23 cellular contexts compared by ENCODE assay signal in the genomic region with DNA sequence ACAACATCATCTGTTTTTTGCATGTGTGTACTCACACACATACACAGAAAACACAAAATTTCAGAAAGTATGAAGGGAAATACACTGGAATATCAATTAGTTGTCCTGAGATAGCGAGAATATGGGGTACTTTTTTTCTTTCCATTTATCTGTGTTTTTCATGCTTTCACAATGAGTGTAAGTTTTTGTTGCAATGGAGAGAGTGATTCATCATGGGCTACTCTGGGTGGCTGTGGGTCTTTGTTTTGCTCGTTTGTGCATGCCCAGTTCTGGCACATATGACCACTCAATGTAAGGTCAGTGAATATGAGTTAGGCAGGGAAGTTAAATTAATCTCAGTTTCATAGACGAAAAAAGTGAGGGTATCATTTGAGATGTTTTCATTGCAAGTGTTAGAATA. TPM values are rescaled to one million over a fixed set of nuclear protein-coding genes. Genes with fewer than 3 reads are reported as not detected.
A peak's percentile ranks its signal among the peaks of the same experiment; 100 is the strongest.
DNase-seq lines count a peak whose midpoint lies in the region; ATAC-seq, FAIRE-seq and TF ChIP-seq lines count a peak whose summit lies in the region.
"Had no signal": no experiment of that assay in that cellular context is flagged by ENCODE, and none has a peak within 500 bp of the region (broad histone marks: within the 10 kb centered on the region; RNA-seq: fewer than 3 reads in every experiment).

No MANE protein-coding gene starts in this region.

- H3K27me3 ChIP-seq in astrocyte (ENCODE audit: insufficient read depth, low read length): no peaks in the 10 kb centered on the region
- no peaks in the 10 kb centered on the region for H3K27me3 ChIP-seq in foreskin keratinocyte
- H3K27me3 ChIP-seq: suprapubic skin had no signal

- H2AFZ ChIP-seq in astrocyte (ENCODE audit: low read depth, low read length): no peak overlapping the region

- H3K4me3 ChIP-seq in astrocyte (ENCODE audit: insufficient read depth, low read depth, low read length): no peak overlapping the region
- H3K4me3 ChIP-seq: adrenal gland, prostate gland, smooth muscle cell, suprapubic skin had no signal

- no peaks in the 10 kb centered on the region for H3K79me2 ChIP-seq in astrocyte (ENCODE audit: insufficient read depth, low read length)

- no peak overlapping the region for H3K4me2 ChIP-seq in astrocyte (ENCODE audit: low read length)
- H3K4me2 ChIP-seq: KMS-11, smooth muscle cell had no signal

- no peaks in the 10 kb centered on the region for H4K20me1 ChIP-seq in astrocyte (ENCODE audit: insufficient read depth, low read length)

- H3K36me3 Mint-ChIP-seq in astrocyte (ENCODE audit: low read depth, unreplicated experiment): no peaks in the 10 kb centered on the region
- H3K36me3 Mint-ChIP-seq: activated CD8-positive, alpha-beta memory T cell treated with anti-CD3 and anti-CD28 coated beads, Interleukin-2, amount 10 ng/mL, durations not matched to agents 7 days and 5 days; CD8-positive, alpha-beta T cell had no signal

- H3K9me3 Mint-ChIP-seq in astrocyte (ENCODE audit: unreplicated experiment): no peaks in the 10 kb centered on the region
- H3K9me3 Mint-ChIP-seq: CD8-positive, alpha-beta T cell had no signal

- H3K27me3 Mint-ChIP-seq in astrocyte (ENCODE audit: low read depth, unreplicated experiment): no peaks in the 10 kb centered on the region

- no peaks in the 10 kb centered on the region for H3K4me1 Mint-ChIP-seq in astrocyte (ENCODE audit: low read depth, unreplicated experiment)

- no peaks in the 10 kb centered on the region for H3K4me1 ChIP-seq in astrocyte (ENCODE audit: insufficient read depth, low read length)
- no peaks in the 10 kb centered on the region for H3K4me1 ChIP-seq in foreskin keratinocyte
- H3K4me1 ChIP-seq: adrenal gland, prostate gland, suprapubic skin had no signal

- H3K27ac Mint-ChIP-seq in astrocyte (ENCODE audit: unreplicated experiment): no peak overlapping the region
- H3K27ac Mint-ChIP-seq: activated CD8-positive, alpha-beta memory T cell treated with anti-CD3 and anti-CD28 coated beads, Interleukin-2, amount 10 ng/mL, durations not matched to agents 7 days and 5 days; CD8-positive, alpha-beta T cell had no signal

- H3K27ac ChIP-seq in astrocyte (ENCODE audit: low read depth, low read length): no peak overlapping the region
- no peak overlapping the region for H3K27ac ChIP-seq in foreskin keratinocyte
- H3K27ac ChIP-seq: adrenal gland, KMS-11, prostate gland, suprapubic skin had no signal

- H3K4me3 Mint-ChIP-seq in astrocyte (ENCODE audit: unreplicated experiment): no peak overlapping the region
- H3K4me3 Mint-ChIP-seq: activated CD8-positive, alpha-beta memory T cell treated with anti-CD3 and anti-CD28 coated beads, Interleukin-2, amount 10 ng/mL, durations not matched to agents 7 days and 5 days; CD8-positive, alpha-beta T cell had no signal

- FAIRE-seq in astrocyte (lab: Jason Lieb, UNC): peak; percentile 60
- FAIRE-seq: frontal cortex had no signal

- DNase-seq in astrocyte (ENCODE audit: low read depth): peak; percentile 40
- DNase-seq in foreskin keratinocyte: peak in 1 of 2 donors; percentile 26
- DNase-seq in GOT3 (lab: John Stamatoyannopoulos, UW): no peak
- no peak for DNase-seq in SIG-M5 treated with dmso at 0.1 percent for 504 hours (lab: John Stamatoyannopoulos, UW; ENCODE audit: unreplicated experiment)
- DNase-seq in GM19238 (ENCODE audit: insufficient read length, low spot score): no peak
- no peak for DNase-seq in KG1 (lab: John Stamatoyannopoulos, UW)
- DNase-seq: activated CD8-positive, alpha-beta memory T cell treated with anti-CD3 and anti-CD28 coated beads, Interleukin-2, amount 10 ng/mL, durations not matched to agents 7 days and 5 days; activated effector memory CD4-positive, alpha-beta T cell treated with anti-CD3 and anti-CD28 coated beads, Interleukin-2, amount 50 U/mL, for 16 hours; CD8-positive, alpha-beta T cell; DMS79 treated with DMSO at 0.1 percent for 48 hours; midbrain; NCI-H1417 treated with DMSO at 0.1 percent for 48 hours; NCI-H526 treated with DMSO at 0.1 percent for 48 hours; SHP77 treated with DMSO at 0.1 percent for 48 hours; stimulated activated CD4-positive, alpha-beta T cell treated with anti-CD3 and anti-CD28 coated beads, Interleukin-4, amount 100 ng/mL, for 24 hours had no signal

- TF ChIP-seq CTCF in astrocyte (IDR thresholded peaks at IDR 0.05; ENCODE audit: insufficient read depth, low read depth, low read length): no peak
- TF ChIP-seq CTCF in foreskin keratinocyte (conservative IDR thresholded peaks at IDR 0.05): no peak

- H3K36me3 ChIP-seq in astrocyte (ENCODE audit: insufficient read depth, low read length): no peaks in the 10 kb centered on the region
- H3K36me3 ChIP-seq: adrenal gland, prostate gland, suprapubic skin had no signal

- H3K9ac ChIP-seq in astrocyte (ENCODE audit: low read length): no peak overlapping the region
- H3K9ac ChIP-seq: KMS-11 had no signal

- H3K9me3 ChIP-seq in astrocyte (ENCODE audit: insufficient read depth, low read depth, low read length): no peaks in the 10 kb centered on the region
- H3K9me3 ChIP-seq: adrenal gland, prostate gland, suprapubic skin had no signal

- ATAC-seq in GM18858 (IDR thresholded peaks at IDR 0.05; ENCODE audit: unreplicated experiment) (peak; percentile 63), HG02870 (IDR thresholded peaks at IDR 0.05; ENCODE audit: unreplicated experiment) (peak; percentile 67), foreskin keratinocyte (peak; percentile 36)
- ATAC-seq: activated CD8-positive, alpha-beta memory T cell treated with anti-CD3 and anti-CD28 coated beads, Interleukin-2, amount 10 ng/mL, durations not matched to agents 7 days and 5 days; CD8-positive, alpha-beta T cell had no signal

RNA-seq across cellular contexts. Expression of a gene that starts 26.9 kb away (rescaled TPM):
- 0.17 and 0.25 TPM in 2 replicates for total RNA-seq in astrocyte
- 0.21 and 0.24 TPM in 2 replicates for total RNA-seq in foreskin keratinocyte
- 0.07 and 0.09 TPM in 2 replicates for polyA plus RNA-seq in foreskin keratinocyte
- total RNA-seq: CD8-positive, alpha-beta T cell had no signal
- polyA plus RNA-seq: smooth muscle cell had no signal
